ENCODE assay signal across 1 cellular context in the genomic region with DNA sequence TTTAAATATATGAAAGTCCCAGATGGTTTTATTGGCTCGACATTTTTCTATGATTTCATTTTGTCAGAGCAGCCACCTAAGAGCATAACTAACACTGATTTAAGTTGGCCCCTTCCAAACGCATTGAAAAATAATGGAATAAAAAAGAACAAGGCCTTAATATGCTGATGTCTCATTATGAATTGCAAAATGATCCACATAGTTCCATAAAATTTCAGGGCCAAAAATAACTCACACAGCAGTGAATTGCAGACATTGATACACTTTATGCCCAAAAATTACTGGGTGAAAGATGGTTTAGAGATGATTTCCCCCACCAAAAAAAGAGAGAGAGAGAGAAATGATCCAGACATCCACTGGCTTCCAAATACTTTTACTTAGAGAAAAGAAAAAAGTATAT.
TF ChIP-seq lines count a peak whose summit lies in the region.

No MANE protein-coding gene starts in this region.

TF ChIP-seq in GM23338, 12 proteins besides CTCF, POLR2A, EP300 and RAD21 (continued from another document):
- TF ChIP-seq ZNF462 (CRISPR knock-in tag; IDR thresholded peaks at IDR 0.05) (no peak), CREB1 (CRISPR knock-in tag; IDR thresholded peaks at IDR 0.05; ENCODE audit: low read depth) (no peak)
